ENCODE assay signal across 1 cellular context in the genomic region with DNA sequence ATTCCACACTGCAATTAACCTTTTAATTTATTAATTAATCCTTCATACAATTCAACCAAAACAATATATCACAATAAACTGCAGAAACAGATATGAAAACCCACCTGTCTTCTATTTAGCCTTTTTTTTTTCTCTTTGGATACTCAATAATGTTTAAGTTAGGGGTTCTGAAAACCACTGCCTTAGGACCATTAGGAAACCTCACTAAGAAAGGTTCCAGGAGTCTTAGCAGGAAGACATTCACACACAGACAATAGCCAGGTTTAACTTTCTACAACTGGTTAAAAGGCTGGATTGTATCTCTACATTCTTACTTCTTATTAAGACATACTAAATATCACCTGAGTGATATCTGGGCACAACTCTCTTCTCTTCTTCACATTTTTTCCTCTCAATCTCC.
TF ChIP-seq lines count a peak whose summit lies in the region.

No MANE protein-coding gene starts in this region.

TF ChIP-seq in endothelial cell of umbilical vein, 7 proteins besides CTCF, POLR2A, EP300 and RAD21:
- TF ChIP-seq FOS (IDR thresholded peaks at IDR 0.05; ENCODE audit: borderline replicate concordance, insufficient read depth, low read length) = no peak
- TF ChIP-seq POLR2AphosphoS5 (IDR thresholded peaks at IDR 0.05; ENCODE audit: insufficient read depth, low read depth, low read length) = no peak
